ENCODE assay signal across 8 cellular contexts in genomic region chr6:158817298-158818007, GRCh38. TPM values are rescaled to one million over a fixed set of nuclear protein-coding genes. Genes with fewer than 3 reads are reported as not detected.
DNase-seq lines count a peak whose midpoint lies in the region; ATAC-seq and TF ChIP-seq lines count a peak whose summit lies in the region.

No MANE protein-coding gene starts in this region.

- TF ChIP-seq CTCF in osteocyte (IDR thresholded peaks at IDR 0.05) (no peak), omental fat pad (IDR thresholded peaks at IDR 0.05) (no peak)

- H3K36me3 Mint-ChIP-seq in osteocyte (ENCODE audit: unreplicated experiment): peaks cover 7% of the 10 kb centered on the region

- H3K27me3 Mint-ChIP-seq in osteocyte (ENCODE audit: unreplicated experiment): no peaks in the 10 kb centered on the region

- H3K27ac Mint-ChIP-seq in osteocyte (ENCODE audit: unreplicated experiment): peak overlapping the region; percentile 94

- peak; percentile 51 for DNase-seq in ELR (ENCODE audit: low read depth)
- peak; percentile 39 for DNase-seq in NCI-H146 treated with DMSO at 0.1 percent for 48 hours (lab: John Stamatoyannopoulos, UW; ENCODE audit: unreplicated experiment)
- DNase-seq in activated effector memory CD4-positive, alpha-beta T cell treated with Interleukin-2 at 50 U/mL for 16 hours: peak; percentile 22
- peak; percentile 78 for DNase-seq in Right ventricle myocardium superior
- DNase-seq in osteocyte (ENCODE audit: extremely low spot score, unreplicated experiment): no peak
- no peak for DNase-seq in omental fat pad (ENCODE audit: low spot score)
- no peak for DNase-seq in COLO829 (ENCODE audit: low spot score)

- peaks cover 52% of the 10 kb centered on the region for H3K4me1 Mint-ChIP-seq in osteocyte (ENCODE audit: unreplicated experiment)

- intact Hi-C loops in Right ventricle myocardium superior (cut with DNase I): loop anchor here (10.0 kb wide), 1 partner anchor 113 kb away; no protein-coding TSS in a partner anchor

- H3K4me3 Mint-ChIP-seq in osteocyte (ENCODE audit: unreplicated experiment): peak overlapping the region; percentile 93

- no peaks in the 10 kb centered on the region for H3K9me3 Mint-ChIP-seq in osteocyte (ENCODE audit: unreplicated experiment)

- ATAC-seq in Right ventricle myocardium superior (ENCODE audit: poor library complexity) (peak; percentile 65), omental fat pad (ENCODE audit: low FRiP score) (no peak), HG03280 (IDR thresholded peaks at IDR 0.05; ENCODE audit: unreplicated experiment) (no peak)

RNA-seq across cellular contexts. Expression of gene EZR, which starts 1.7 kb away (rescaled TPM):
- total RNA-seq in Right ventricle myocardium superior: 197 TPM
- total RNA-seq in osteocyte: 41.1 and 41.4 TPM in 2 replicates
- total RNA-seq in omental fat pad: 100 to 1,000 TPM in 2 of 4 donors, 10 to 100 TPM in 2; 60.9 to 480 (median 251) TPM

Comparison
In these comparisons a context has a peak if more than half of its experiments do, and no peak if none do; other contexts are left out.
1. DNase-seq: peak in ELR (single experiment), NCI-H146 treated with DMSO at 0.1 percent for 48 hours (single experiment), activated effector memory CD4-positive, alpha-beta T cell treated with Interleukin-2 at 50 U/mL for 16 hours (single experiment) and Right ventricle myocardium superior (single experiment); none in osteocyte (single experiment), omental fat pad (single experiment) and COLO829 (single experiment).